Comparison of ENCODE assay signal across 1 cellular context in the genomic region with DNA sequence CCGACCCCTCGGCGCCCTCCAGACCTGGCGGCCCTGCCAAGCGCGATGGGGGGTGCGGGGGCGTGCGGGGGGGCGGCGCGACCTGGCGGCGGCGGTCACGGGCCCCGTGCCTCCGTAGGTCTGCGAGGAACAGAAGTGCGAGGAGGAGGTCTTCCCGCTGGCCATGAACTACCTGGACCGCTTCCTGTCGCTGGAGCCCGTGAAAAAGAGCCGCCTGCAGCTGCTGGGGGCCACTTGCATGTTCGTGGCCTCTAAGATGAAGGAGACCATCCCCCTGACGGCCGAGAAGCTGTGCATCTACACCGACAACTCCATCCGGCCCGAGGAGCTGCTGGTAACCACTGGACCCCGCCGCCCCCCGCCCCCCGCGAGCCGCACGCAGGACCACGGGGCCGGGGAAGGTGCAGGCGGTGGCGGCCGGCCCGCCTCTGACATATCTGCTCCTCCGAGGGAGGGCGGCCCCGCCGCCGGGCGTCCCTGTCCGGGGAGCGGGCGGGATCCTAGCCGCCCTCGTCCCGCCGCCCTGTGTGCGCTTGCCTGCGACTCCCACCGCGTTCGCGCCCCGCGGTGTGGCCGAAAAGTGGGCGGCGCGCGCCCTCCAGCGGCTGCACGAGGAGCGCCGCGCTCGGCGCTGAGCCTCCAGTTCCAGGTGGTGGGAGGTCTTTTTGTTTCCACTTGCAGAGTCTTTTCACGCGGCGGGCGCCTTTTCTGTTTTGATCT.
TF ChIP-seq lines count a peak whose summit lies in the region.

No MANE protein-coding gene starts in this region.

TF ChIP-seq in HepG2, 621 proteins besides CTCF, POLR2A, EP300 and RAD21 (continued from another document and continues in another):
- TF ChIP-seq ZNF318 (CRISPR knock-in tag; IDR thresholded peaks at IDR 0.05) = no peak
- TF ChIP-seq SNAPC5 (CRISPR knock-in tag; IDR thresholded peaks at IDR 0.05; ENCODE audit: borderline replicate concordance) = no peak
- no peak for TF ChIP-seq RXRB (CRISPR knock-in tag; IDR thresholded peaks at IDR 0.05; ENCODE audit: borderline replicate concordance)
- no peak for TF ChIP-seq TRAFD1 (CRISPR knock-in tag; IDR thresholded peaks at IDR 0.05; ENCODE audit: borderline replicate concordance)
- no peak for TF ChIP-seq BRD4 (CRISPR knock-in tag; IDR thresholded peaks at IDR 0.05)
- no peak for TF ChIP-seq ELF4 (CRISPR knock-in tag; IDR thresholded peaks at IDR 0.05; ENCODE audit: borderline replicate concordance)
- no peak for TF ChIP-seq NCOA1 (CRISPR knock-in tag; IDR thresholded peaks at IDR 0.05)
- TF ChIP-seq TERF1 (CRISPR knock-in tag; IDR thresholded peaks at IDR 0.05) = no peak
- TF ChIP-seq HNF1B (CRISPR knock-in tag; IDR thresholded peaks at IDR 0.05) = no peak
- TF ChIP-seq ZNF33B (CRISPR knock-in tag; IDR thresholded peaks at IDR 0.05) = no peak
- TF ChIP-seq ZFAT (CRISPR knock-in tag; conservative IDR thresholded peaks at IDR 0.05) = no peak
- no peak for TF ChIP-seq ZSCAN12 (CRISPR knock-in tag; IDR thresholded peaks at IDR 0.05)
- TF ChIP-seq SNRNP70 (IDR thresholded peaks at IDR 0.05; ENCODE audit: low read depth, low read length) = no peak
- peak; percentile 82; the same call in 1 of the 2 replicates for TF ChIP-seq ZNF564 (CRISPR knock-in tag; IDR thresholded peaks at IDR 0.05)
- TF ChIP-seq MLX (CRISPR knock-in tag; IDR thresholded peaks at IDR 0.05) = no peak
- TF ChIP-seq ZNF775 (CRISPR knock-in tag; IDR thresholded peaks at IDR 0.05; ENCODE audit: borderline replicate concordance) = no peak
- TF ChIP-seq ZNF850 (CRISPR knock-in tag; conservative IDR thresholded peaks at IDR 0.05) = no peak
- TF ChIP-seq ZNF83 (CRISPR knock-in tag; IDR thresholded peaks at IDR 0.05; ENCODE audit: borderline replicate concordance) = no peak
- TF ChIP-seq EZH2 (conservative IDR thresholded peaks at IDR 0.05; ENCODE audit: low read depth, low read length) = no peak
- no peak for TF ChIP-seq ELF1 (CRISPR knock-in tag; IDR thresholded peaks at IDR 0.05)
- no peak for TF ChIP-seq ZNF746 (CRISPR knock-in tag; IDR thresholded peaks at IDR 0.05)
- TF ChIP-seq XBP1 (CRISPR knock-in tag; IDR thresholded peaks at IDR 0.05) = no peak
- no peak for TF ChIP-seq HOXA7 (CRISPR knock-in tag; IDR thresholded peaks at IDR 0.05)
- TF ChIP-seq, protein P1, sequence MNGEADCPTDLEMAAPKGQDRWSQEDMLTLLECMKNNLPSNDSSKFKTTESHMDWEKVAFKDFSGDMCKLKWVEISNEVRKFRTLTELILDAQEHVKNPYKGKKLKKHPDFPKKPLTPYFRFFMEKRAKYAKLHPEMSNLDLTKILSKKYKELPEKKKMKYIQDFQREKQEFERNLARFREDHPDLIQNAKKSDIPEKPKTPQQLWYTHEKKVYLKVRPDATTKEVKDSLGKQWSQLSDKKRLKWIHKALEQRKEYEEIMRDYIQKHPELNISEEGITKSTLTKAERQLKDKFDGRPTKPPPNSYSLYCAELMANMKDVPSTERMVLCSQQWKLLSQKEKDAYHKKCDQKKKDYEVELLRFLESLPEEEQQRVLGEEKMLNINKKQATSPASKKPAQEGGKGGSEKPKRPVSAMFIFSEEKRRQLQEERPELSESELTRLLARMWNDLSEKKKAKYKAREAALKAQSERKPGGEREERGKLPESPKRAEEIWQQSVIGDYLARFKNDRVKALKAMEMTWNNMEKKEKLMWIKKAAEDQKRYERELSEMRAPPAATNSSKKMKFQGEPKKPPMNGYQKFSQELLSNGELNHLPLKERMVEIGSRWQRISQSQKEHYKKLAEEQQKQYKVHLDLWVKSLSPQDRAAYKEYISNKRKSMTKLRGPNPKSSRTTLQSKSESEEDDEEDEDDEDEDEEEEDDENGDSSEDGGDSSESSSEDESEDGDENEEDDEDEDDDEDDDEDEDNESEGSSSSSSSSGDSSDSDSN (CRISPR knock-in tag; IDR thresholded peaks at IDR 0.05) = peak; percentile 67; the same call in 1 of the 2 replicates
- TF ChIP-seq PRDM4 (CRISPR knock-in tag; IDR thresholded peaks at IDR 0.05; ENCODE audit: borderline replicate concordance) = no peak
- no peak for TF ChIP-seq ZNF619 (CRISPR knock-in tag; IDR thresholded peaks at IDR 0.05)
- peak; percentile 31; the same call in 1 of the 2 replicates for TF ChIP-seq ZNF501 (CRISPR knock-in tag; IDR thresholded peaks at IDR 0.05)
